Comparison of ENCODE assay signal across 1 cellular context in the genomic region with DNA sequence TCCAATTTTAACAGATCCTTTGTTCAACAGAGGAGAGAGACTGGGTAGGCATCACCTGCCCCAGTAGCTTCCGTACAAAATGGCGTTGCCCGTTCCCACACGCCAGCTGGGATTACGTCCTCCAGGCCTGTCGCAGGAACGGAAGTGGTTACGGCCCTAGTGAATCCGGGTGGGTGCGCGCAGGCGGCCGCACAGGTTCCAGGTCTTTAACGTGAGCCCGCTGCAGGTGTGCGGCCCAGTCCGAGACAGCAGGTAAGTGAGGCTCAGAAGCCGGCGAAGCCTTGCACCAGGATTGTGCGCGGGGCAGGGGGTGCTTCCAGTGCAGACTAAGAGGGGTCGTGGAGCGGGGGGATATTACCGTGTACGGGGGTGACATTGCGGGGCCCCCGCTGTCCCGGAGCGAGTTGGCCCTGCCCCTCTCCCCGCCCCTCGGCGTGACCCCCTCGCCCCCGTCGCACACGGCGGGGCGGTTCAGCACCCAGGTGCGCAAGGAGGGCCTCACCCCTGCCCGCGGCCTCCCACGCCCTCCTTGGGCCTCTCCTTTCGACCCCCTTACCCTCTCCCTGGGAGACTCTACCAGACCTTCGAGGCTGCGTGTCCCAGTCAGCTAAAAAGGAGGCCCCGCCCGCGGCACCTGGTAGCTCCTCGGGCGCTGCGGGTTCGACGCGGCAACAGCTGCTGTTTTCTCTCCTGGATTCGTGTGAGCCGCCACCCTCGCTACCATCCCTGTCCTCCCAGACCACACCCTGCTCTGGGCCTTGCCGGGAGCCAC.
TF ChIP-seq lines count a peak whose summit lies in the region.

A gene with protein sequence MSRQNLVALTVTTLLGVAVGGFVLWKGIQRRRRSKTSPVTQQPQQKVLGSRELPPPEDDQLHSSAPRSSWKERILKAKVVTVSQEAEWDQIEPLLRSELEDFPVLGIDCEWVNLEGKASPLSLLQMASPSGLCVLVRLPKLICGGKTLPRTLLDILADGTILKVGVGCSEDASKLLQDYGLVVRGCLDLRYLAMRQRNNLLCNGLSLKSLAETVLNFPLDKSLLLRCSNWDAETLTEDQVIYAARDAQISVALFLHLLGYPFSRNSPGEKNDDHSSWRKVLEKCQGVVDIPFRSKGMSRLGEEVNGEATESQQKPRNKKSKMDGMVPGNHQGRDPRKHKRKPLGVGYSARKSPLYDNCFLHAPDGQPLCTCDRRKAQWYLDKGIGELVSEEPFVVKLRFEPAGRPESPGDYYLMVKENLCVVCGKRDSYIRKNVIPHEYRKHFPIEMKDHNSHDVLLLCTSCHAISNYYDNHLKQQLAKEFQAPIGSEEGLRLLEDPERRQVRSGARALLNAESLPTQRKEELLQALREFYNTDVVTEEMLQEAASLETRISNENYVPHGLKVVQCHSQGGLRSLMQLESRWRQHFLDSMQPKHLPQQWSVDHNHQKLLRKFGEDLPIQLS (plus strand): TSS at position 159 of the 772 bp plus-strand sequence. CDS start 17,973 bp downstream, outside the sequence.

TF ChIP-seq in HepG2, 621 proteins besides CTCF, POLR2A, EP300 and RAD21 (continued from another document and continues in another):
- TF ChIP-seq, protein P1, sequence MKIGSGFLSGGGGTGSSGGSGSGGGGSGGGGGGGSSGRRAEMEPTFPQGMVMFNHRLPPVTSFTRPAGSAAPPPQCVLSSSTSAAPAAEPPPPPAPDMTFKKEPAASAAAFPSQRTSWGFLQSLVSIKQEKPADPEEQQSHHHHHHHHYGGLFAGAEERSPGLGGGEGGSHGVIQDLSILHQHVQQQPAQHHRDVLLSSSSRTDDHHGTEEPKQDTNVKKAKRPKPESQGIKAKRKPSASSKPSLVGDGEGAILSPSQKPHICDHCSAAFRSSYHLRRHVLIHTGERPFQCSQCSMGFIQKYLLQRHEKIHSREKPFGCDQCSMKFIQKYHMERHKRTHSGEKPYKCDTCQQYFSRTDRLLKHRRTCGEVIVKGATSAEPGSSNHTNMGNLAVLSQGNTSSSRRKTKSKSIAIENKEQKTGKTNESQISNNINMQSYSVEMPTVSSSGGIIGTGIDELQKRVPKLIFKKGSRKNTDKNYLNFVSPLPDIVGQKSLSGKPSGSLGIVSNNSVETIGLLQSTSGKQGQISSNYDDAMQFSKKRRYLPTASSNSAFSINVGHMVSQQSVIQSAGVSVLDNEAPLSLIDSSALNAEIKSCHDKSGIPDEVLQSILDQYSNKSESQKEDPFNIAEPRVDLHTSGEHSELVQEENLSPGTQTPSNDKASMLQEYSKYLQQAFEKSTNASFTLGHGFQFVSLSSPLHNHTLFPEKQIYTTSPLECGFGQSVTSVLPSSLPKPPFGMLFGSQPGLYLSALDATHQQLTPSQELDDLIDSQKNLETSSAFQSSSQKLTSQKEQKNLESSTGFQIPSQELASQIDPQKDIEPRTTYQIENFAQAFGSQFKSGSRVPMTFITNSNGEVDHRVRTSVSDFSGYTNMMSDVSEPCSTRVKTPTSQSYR (CRISPR knock-in tag; IDR thresholded peaks at IDR 0.05; ENCODE audit: borderline replicate concordance): no peak; the same call in 1 of the 2 replicates
- TF ChIP-seq HOXA5 (CRISPR knock-in tag; IDR thresholded peaks at IDR 0.05) (peak; percentile 74), ZNF577 (CRISPR knock-in tag; IDR thresholded peaks at IDR 0.05; ENCODE audit: borderline replicate concordance, low read depth) (no peak), POLR2AphosphoS2 (IDR thresholded peaks at IDR 0.05; ENCODE audit: low read depth, low read length) (no peak), MED8 (CRISPR knock-in tag; IDR thresholded peaks at IDR 0.05; ENCODE audit: insufficient replicate concordance) (no peak), ZNF335 (CRISPR knock-in tag; IDR thresholded peaks at IDR 0.05) (peak; percentile 76; the same call in 1 of the 2 replicates), SNAPC2 (CRISPR knock-in tag; IDR thresholded peaks at IDR 0.05) (no peak), ZNF652 (CRISPR knock-in tag; IDR thresholded peaks at IDR 0.05; ENCODE audit: borderline replicate concordance, low read depth) (no peak), ARNT2 (CRISPR knock-in tag; IDR thresholded peaks at IDR 0.05; ENCODE audit: low read depth) (peak; percentile 44; the same call in 1 of the 2 replicates), ASH2L (IDR thresholded peaks at IDR 0.05; ENCODE audit: insufficient read length, low read depth, low read length) (peak; percentile 94), ZBTB7A (CRISPR knock-in tag; IDR thresholded peaks at IDR 0.05) (no peak; the same call in 1 of the 2 replicates), MTF1 (CRISPR knock-in tag; IDR thresholded peaks at IDR 0.05) (no peak), ZNF30 (CRISPR knock-in tag; IDR thresholded peaks at IDR 0.05) (no peak), MIER3 (CRISPR knock-in tag; IDR thresholded peaks at IDR 0.05; ENCODE audit: borderline replicate concordance) (peak; percentile 68; the same call in 1 of the 2 replicates), ZNF773 (CRISPR knock-in tag; IDR thresholded peaks at IDR 0.05; ENCODE audit: borderline replicate concordance) (no peak), HMG20B (CRISPR knock-in tag; conservative IDR thresholded peaks at IDR 0.05) (peak; percentile 8; the same call in 1 of the 2 replicates), GPN1 (CRISPR knock-in tag; IDR thresholded peaks at IDR 0.05; ENCODE audit: borderline replicate concordance) (no peak)
- TF ChIP-seq, protein P2, sequence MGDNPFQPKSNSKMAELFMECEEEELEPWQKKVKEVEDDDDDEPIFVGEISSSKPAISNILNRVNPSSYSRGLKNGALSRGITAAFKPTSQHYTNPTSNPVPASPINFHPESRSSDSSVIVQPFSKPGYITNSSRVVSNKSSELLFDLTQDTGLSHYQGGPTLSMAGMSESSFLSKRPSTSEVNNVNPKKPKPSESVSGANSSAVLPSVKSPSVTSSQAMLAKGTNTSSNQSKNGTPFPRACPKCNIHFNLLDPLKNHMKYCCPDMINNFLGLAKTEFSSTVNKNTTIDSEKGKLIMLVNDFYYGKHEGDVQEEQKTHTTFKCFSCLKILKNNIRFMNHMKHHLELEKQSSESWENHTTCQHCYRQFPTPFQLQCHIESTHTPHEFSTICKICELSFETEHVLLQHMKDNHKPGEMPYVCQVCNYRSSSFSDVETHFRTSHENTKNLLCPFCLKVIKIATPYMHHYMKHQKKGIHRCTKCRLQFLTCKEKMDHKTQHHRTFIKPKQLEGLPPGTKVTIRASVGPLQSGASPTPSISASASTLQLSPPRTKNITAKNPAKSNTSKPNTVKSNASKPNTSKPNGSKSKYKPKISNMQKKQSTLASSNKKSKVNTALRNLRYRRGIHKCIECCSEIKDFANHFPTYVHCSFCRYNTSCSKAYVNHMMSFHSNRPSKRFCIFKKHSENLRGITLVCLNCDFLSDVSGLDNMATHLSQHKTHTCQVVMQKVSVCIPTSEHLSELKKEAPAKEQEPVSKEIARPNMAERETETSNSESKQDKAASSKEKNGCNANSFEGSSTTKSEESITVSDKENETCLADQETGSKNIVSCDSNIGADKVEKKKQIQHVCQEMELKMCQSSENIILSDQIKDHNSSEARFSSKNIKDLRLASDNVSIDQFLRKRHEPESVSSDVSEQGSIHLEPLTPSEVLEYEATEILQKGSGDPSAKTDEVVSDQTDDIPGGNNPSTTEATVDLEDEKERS (CRISPR knock-in tag; IDR thresholded peaks at IDR 0.05): 0 out of 2 replicates have a peak, but pooled peaks have one; percentile 44
- TF ChIP-seq, protein P3, sequence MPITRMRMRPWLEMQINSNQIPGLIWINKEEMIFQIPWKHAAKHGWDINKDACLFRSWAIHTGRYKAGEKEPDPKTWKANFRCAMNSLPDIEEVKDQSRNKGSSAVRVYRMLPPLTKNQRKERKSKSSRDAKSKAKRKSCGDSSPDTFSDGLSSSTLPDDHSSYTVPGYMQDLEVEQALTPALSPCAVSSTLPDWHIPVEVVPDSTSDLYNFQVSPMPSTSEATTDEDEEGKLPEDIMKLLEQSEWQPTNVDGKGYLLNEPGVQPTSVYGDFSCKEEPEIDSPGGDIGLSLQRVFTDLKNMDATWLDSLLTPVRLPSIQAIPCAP (CRISPR knock-in tag; IDR thresholded peaks at IDR 0.05; ENCODE audit: low read depth): no peak; the same call in 1 of the 2 replicates
- TF ChIP-seq, protein P4, sequence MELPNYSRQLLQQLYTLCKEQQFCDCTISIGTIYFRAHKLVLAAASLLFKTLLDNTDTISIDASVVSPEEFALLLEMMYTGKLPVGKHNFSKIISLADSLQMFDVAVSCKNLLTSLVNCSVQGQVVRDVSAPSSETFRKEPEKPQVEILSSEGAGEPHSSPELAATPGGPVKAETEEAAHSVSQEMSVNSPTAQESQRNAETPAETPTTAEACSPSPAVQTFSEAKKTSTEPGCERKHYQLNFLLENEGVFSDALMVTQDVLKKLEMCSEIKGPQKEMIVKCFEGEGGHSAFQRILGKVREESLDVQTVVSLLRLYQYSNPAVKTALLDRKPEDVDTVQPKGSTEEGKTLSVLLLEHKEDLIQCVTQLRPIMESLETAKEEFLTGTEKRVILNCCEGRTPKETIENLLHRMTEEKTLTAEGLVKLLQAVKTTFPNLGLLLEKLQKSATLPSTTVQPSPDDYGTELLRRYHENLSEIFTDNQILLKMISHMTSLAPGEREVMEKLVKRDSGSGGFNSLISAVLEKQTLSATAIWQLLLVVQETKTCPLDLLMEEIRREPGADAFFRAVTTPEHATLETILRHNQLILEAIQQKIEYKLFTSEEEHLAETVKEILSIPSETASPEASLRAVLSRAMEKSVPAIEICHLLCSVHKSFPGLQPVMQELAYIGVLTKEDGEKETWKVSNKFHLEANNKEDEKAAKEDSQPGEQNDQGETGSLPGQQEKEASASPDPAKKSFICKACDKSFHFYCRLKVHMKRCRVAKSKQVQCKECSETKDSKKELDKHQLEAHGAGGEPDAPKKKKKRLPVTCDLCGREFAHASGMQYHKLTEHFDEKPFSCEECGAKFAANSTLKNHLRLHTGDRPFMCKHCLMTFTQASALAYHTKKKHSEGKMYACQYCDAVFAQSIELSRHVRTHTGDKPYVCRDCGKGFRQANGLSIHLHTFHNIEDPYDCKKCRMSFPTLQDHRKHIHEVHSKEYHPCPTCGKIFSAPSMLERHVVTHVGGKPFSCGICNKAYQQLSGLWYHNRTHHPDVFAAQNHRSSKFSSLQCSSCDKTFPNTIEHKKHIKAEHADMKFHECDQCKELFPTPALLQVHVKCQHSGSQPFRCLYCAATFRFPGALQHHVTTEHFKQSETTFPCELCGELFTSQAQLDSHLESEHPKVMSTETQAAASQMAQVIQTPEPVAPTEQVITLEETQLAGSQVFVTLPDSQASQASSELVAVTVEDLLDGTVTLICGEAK (IDR thresholded peaks at IDR 0.05): peak; percentile 91
- TF ChIP-seq, protein P4 (CRISPR knock-in tag; IDR thresholded peaks at IDR 0.05): peak; percentile 79
- TF ChIP-seq, protein P5, sequence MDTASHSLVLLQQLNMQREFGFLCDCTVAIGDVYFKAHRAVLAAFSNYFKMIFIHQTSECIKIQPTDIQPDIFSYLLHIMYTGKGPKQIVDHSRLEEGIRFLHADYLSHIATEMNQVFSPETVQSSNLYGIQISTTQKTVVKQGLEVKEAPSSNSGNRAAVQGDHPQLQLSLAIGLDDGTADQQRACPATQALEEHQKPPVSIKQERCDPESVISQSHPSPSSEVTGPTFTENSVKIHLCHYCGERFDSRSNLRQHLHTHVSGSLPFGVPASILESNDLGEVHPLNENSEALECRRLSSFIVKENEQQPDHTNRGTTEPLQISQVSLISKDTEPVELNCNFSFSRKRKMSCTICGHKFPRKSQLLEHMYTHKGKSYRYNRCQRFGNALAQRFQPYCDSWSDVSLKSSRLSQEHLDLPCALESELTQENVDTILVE (CRISPR knock-in tag; IDR thresholded peaks at IDR 0.05): peak; percentile 75; the same call in 1 of the 2 replicates
- TF ChIP-seq, protein P6, sequence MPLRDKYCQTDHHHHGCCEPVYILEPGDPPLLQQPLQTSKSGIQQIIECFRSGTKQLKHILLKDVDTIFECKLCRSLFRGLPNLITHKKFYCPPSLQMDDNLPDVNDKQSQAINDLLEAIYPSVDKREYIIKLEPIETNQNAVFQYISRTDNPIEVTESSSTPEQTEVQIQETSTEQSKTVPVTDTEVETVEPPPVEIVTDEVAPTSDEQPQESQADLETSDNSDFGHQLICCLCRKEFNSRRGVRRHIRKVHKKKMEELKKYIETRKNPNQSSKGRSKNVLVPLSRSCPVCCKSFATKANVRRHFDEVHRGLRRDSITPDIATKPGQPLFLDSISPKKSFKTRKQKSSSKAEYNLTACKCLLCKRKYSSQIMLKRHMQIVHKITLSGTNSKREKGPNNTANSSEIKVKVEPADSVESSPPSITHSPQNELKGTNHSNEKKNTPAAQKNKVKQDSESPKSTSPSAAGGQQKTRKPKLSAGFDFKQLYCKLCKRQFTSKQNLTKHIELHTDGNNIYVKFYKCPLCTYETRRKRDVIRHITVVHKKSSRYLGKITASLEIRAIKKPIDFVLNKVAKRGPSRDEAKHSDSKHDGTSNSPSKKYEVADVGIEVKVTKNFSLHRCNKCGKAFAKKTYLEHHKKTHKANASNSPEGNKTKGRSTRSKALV (CRISPR knock-in tag; IDR thresholded peaks at IDR 0.05): 0 out of 2 replicates have a peak, but pooled peaks have one; percentile 23
- TF ChIP-seq, protein P7, sequence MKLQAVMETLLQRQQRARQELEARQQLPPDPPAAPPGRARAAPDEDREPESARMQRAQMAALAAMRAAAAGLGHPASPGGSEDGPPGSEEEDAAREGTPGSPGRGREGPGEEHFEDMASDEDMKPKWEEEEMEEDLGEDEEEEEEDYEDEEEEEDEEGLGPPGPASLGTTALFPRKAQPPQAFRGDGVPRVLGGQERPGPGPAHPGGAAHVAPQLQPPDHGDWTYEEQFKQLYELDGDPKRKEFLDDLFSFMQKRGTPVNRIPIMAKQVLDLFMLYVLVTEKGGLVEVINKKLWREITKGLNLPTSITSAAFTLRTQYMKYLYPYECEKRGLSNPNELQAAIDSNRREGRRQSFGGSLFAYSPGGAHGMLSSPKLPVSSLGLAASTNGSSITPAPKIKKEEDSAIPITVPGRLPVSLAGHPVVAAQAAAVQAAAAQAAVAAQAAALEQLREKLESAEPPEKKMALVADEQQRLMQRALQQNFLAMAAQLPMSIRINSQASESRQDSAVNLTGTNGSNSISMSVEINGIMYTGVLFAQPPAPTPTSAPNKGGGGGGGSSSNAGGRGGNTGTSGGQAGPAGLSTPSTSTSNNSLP (IDR thresholded peaks at IDR 0.05; ENCODE audit: low read depth, low read length): no peak
